In genomic region chr3:132317229-132317948, GRCh38 we compare ENCODE assay signal across 8 cellular contexts. TPM values are rescaled to one million over a fixed set of nuclear protein-coding genes. Genes with fewer than 3 reads are reported as not detected.
DNase-seq lines count a peak whose midpoint lies in the region; TF ChIP-seq lines count a peak whose summit lies in the region.

TSS of gene ACP3 (plus strand) at chr3:132317407. CDS start at chr3:132317457, 50 bp downstream.

- no peaks in the 10 kb centered on the region for H3K79me2 ChIP-seq in OCI-LY7 (ENCODE audit: insufficient read depth, low read depth, low read length)

- peak; percentile 51; the same call in 1 of the 2 replicates for TF ChIP-seq CTCF in OCI-LY7 (conservative IDR thresholded peaks at IDR 0.05; ENCODE audit: low read length)

- intact Hi-C loops in OCI-LY7 (cut with micrococcal nuclease; ENCODE audit: unreplicated experiment): loop anchor here (2.0 kb wide), 1 partner anchor 25 kb away; no protein-coding TSS in a partner anchor

- peak within 1 kb of the TSS; percentile 63 for H3K4me3 ChIP-seq in OCI-LY7 (ENCODE audit: low read depth, low read length, poor library complexity, severe bottlenecking)

- H3K9me3 ChIP-seq in OCI-LY7 (ENCODE audit: low read length): 0 out of 2 replicates have a peak, but pooled peaks cover 6% of the 10 kb centered on the region

- TSS peak; percentile 65 for BruUV-seq in OCI-LY7 (replicated peaks; lab: Mats Ljungman, UMichigan)

- DNase-seq in CD1c-positive myeloid dendritic cell (ENCODE audit: extremely low spot score) (peak; percentile 90), HEK293T (ENCODE audit: extremely low spot score) (peak; percentile 44), OCI-LY7 (ENCODE audit: low spot score) (peak; percentile 86), fibroblast of gingiva (ENCODE audit: low read depth) (peak; percentile 75), occipital lobe (lab: John Stamatoyannopoulos, UW) (peak; percentile 4), NCI-H69 (lab: John Stamatoyannopoulos, UW) (no peak)
- DNase-seq in activated CD4-positive, alpha-beta T cell treated with anti-CD3 and anti-CD28 coated beads for 1 hour: no peak
- no peak for DNase-seq in activated naive CD4-positive, alpha-beta T cell (lab: John Stamatoyannopoulos, UW)

- H3K4me1 ChIP-seq in OCI-LY7 (ENCODE audit: insufficient read depth, low read length, poor library complexity, severe bottlenecking): peaks cover 26% of the 10 kb centered on the region

- no peaks in the 10 kb centered on the region for H3K36me3 ChIP-seq in OCI-LY7 (ENCODE audit: insufficient read depth, low read length)

- peak within 1 kb of the TSS; percentile 88 for H2AFZ ChIP-seq in OCI-LY7 (ENCODE audit: low read length)

- H3K4me2 ChIP-seq in OCI-LY7 (ENCODE audit: low read length): peak within 1 kb of the TSS; percentile 76

- H3K27ac ChIP-seq in OCI-LY7 (ENCODE audit: low read depth, low read length, poor library complexity, severe bottlenecking): peak within 1 kb of the TSS; percentile 35

- POLR2A ChIA-PET in HEK293T (lab: Yijun Ruan, JAX) (no interaction called here), OCI-LY7 (lab: Charles Lee) (interaction anchor here (0.5 to 2.8 kb wide), 14 partner anchors 8 to 340 kb away, joined by 3 to 22 read pairs (median 4); partner anchors contain the start of gene DNAJC13)

- H3K9me2 ChIP-seq in OCI-LY7 (ENCODE audit: insufficient read depth, low read length): no peaks in the 10 kb centered on the region

- CTCF ChIA-PET in HEK293T (lab: Yijun Ruan, JAX): no interaction called here
- CTCF ChIA-PET in OCI-LY7 (lab: Charles Lee; ENCODE audit: unreplicated experiment): interaction anchor here (0.9 to 1.2 kb wide), 2 partner anchors 9 to 25 kb away, joined by 3 read pairs; no protein-coding TSS in a partner anchor

- no peaks in the 10 kb centered on the region for H4K20me1 ChIP-seq in OCI-LY7 (ENCODE audit: insufficient read depth, low read length)

TF ChIP-seq in HEK293T, 16 proteins besides CTCF, POLR2A, EP300 and RAD21:
- TF ChIP-seq HDGF (IDR thresholded peaks at IDR 0.05; ENCODE audit: borderline replicate concordance): no peak
- no peak for TF ChIP-seq CTBP1 (IDR thresholded peaks at IDR 0.05; ENCODE audit: borderline replicate concordance)
- TF ChIP-seq BHLHE40 (IDR thresholded peaks at IDR 0.05; ENCODE audit: borderline replicate concordance): no peak
- no peak for TF ChIP-seq ARNT (IDR thresholded peaks at IDR 0.05)
- TF ChIP-seq ELF4 (IDR thresholded peaks at IDR 0.05): no peak
- TF ChIP-seq PKNOX1 (IDR thresholded peaks at IDR 0.05): no peak

RNA-seq across cellular contexts. Expression of gene ACP3, which starts in this region (rescaled TPM):
- 4.1 and 4.3 TPM in 2 replicates for total RNA-seq in OCI-LY7 (2014; rRNA removed; shearing (Covaris generic))
- total RNA-seq in OCI-LY7 (2022): 10.5 and 13.7 TPM in 2 replicates
- 1.2 TPM for total RNA-seq in occipital lobe

Comparison
In these comparisons a context has a peak if more than half of its experiments do, and no peak if none do; other contexts are left out.
1. DNase-seq: peak in CD1c-positive myeloid dendritic cell (single experiment), HEK293T (single experiment), OCI-LY7 (single experiment), fibroblast of gingiva (single experiment) and occipital lobe (single experiment); none in activated CD4-positive, alpha-beta T cell treated with anti-CD3 and anti-CD28 coated beads for 1 hour (single experiment), activated naive CD4-positive, alpha-beta T cell (0 of 4) and NCI-H69 (single experiment).